1 cellular context compared by ENCODE assay signal in genomic region chr13:26219726-26220125, GRCh38.
TF ChIP-seq lines count a peak whose summit lies in the region.

No MANE protein-coding gene starts in this region.

TF ChIP-seq in WTC11, 78 proteins besides CTCF, POLR2A, EP300 and RAD21 (continued from another document):
- TF ChIP-seq, protein P1, sequence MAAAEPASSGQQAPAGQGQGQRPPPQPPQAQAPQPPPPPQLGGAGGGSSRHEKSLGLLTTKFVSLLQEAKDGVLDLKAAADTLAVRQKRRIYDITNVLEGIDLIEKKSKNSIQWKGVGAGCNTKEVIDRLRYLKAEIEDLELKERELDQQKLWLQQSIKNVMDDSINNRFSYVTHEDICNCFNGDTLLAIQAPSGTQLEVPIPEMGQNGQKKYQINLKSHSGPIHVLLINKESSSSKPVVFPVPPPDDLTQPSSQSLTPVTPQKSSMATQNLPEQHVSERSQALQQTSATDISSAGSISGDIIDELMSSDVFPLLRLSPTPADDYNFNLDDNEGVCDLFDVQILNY (CRISPR knock-in tag; IDR thresholded peaks at IDR 0.05) = no peak
- TF ChIP-seq, protein P2, sequence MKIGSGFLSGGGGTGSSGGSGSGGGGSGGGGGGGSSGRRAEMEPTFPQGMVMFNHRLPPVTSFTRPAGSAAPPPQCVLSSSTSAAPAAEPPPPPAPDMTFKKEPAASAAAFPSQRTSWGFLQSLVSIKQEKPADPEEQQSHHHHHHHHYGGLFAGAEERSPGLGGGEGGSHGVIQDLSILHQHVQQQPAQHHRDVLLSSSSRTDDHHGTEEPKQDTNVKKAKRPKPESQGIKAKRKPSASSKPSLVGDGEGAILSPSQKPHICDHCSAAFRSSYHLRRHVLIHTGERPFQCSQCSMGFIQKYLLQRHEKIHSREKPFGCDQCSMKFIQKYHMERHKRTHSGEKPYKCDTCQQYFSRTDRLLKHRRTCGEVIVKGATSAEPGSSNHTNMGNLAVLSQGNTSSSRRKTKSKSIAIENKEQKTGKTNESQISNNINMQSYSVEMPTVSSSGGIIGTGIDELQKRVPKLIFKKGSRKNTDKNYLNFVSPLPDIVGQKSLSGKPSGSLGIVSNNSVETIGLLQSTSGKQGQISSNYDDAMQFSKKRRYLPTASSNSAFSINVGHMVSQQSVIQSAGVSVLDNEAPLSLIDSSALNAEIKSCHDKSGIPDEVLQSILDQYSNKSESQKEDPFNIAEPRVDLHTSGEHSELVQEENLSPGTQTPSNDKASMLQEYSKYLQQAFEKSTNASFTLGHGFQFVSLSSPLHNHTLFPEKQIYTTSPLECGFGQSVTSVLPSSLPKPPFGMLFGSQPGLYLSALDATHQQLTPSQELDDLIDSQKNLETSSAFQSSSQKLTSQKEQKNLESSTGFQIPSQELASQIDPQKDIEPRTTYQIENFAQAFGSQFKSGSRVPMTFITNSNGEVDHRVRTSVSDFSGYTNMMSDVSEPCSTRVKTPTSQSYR (CRISPR knock-in tag; IDR thresholded peaks at IDR 0.05) = no peak
- TF ChIP-seq NR1H2 (CRISPR knock-in tag; IDR thresholded peaks at IDR 0.05) = no peak
- TF ChIP-seq MAX (CRISPR knock-in tag; IDR thresholded peaks at IDR 0.05) = no peak
- TF ChIP-seq SOX15 (CRISPR knock-in tag; IDR thresholded peaks at IDR 0.05) = no peak
